Comparison of ENCODE assay signal across 8 cellular contexts in the genomic region with DNA sequence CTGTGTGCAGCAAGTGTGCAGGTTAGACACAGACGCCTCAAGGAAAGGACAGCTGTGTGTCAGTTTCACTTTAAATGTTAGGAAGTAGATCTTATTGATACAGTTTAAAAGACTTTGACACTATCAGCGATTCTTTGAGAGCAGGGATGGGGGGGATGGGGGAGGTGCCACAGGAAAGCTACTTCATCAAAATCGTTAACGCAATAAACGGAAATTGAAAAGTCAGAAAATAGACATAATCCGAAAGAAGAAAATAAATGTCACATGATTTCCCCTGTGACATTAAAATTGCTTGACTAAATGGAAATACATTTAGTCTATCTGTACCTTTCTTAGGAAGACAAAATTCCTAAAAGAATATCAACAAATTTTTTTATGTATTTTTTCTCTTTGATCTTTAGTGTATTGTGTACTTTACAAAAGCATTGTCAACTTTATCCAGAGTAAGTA. TPM values are rescaled to one million over a fixed set of nuclear protein-coding genes. Genes with fewer than 3 reads are reported as not detected.
DNase-seq lines count a peak whose midpoint lies in the region; ATAC-seq and TF ChIP-seq lines count a peak whose summit lies in the region.

No MANE protein-coding gene starts in this region.

- peaks cover 4 to 34% (median 10%) of the 10 kb centered on the region in 3 donors for H3K36me3 Mint-ChIP-seq in CD8-positive, alpha-beta memory T cell
- H3K36me3 Mint-ChIP-seq in endodermal cell (ENCODE audit: low read depth): peaks cover 25% of the 10 kb centered on the region
- H3K36me3 Mint-ChIP-seq in osteocyte (ENCODE audit: unreplicated experiment): peaks cover 12% of the 10 kb centered on the region

- CTCF ChIA-PET in CD8-positive, alpha-beta memory T cell (lab: Charles Lee): no interaction called here

- H3K4me1 Mint-ChIP-seq in CD8-positive, alpha-beta memory T cell: peaks cover 33 to 48% (median 45%) of the 10 kb centered on the region in 3 donors
- H3K4me1 Mint-ChIP-seq in endodermal cell: peaks cover 13% of the 10 kb centered on the region
- H3K4me1 Mint-ChIP-seq in osteocyte (ENCODE audit: unreplicated experiment): peaks cover 20% of the 10 kb centered on the region

- peak overlapping the region; percentile 96 for H3K27ac ChIP-seq in CD8-positive, alpha-beta memory T cell (ENCODE audit: low read depth, low read length)
- no peak overlapping the region for H3K27ac ChIP-seq in SJCRH30
- peak overlapping the region; percentile 95 for H3K27ac ChIP-seq in endodermal cell (ENCODE audit: low read depth, low read length)

- H3K4me3 ChIP-seq in CD8-positive, alpha-beta memory T cell (ENCODE audit: low read length): peak overlapping the region; percentile 100
- H3K4me3 ChIP-seq in SJCRH30: peak overlapping the region; percentile 77
- H3K4me3 ChIP-seq in endodermal cell (ENCODE audit: low read length): peak overlapping the region; percentile 81

- WGBS in endodermal cell (ENCODE audit: insufficient coverage in 1 of 2, insufficient read length in 1 of 2), 2 experiments: 12 to 27% methylated on average over 5 to 6 of the region's 6 CpGs

- no peaks in the 10 kb centered on the region for H3K9me3 Mint-ChIP-seq in CD8-positive, alpha-beta memory T cell
- peaks cover 2% of the 10 kb centered on the region for H3K9me3 Mint-ChIP-seq in endodermal cell
- H3K9me3 Mint-ChIP-seq in osteocyte (ENCODE audit: unreplicated experiment): no peaks in the 10 kb centered on the region

- H3K36me3 ChIP-seq in CD8-positive, alpha-beta memory T cell (ENCODE audit: insufficient read depth, low read length): no peaks in the 10 kb centered on the region
- no peaks in the 10 kb centered on the region for H3K36me3 ChIP-seq in SJCRH30
- peaks cover 4% of the 10 kb centered on the region for H3K36me3 ChIP-seq in endodermal cell (ENCODE audit: control insufficient read depth, insufficient read depth, low read length)

- POLR2A ChIA-PET in CD8-positive, alpha-beta memory T cell (lab: Charles Lee): interaction anchor here (0.6 to 0.7 kb wide), 2 partner anchors 153 to 816 kb away, joined by 3 to 13 read pairs; no protein-coding TSS in a partner anchor

- H3K9me3 ChIP-seq in CD8-positive, alpha-beta memory T cell (ENCODE audit: low read length): no peaks in the 10 kb centered on the region
- H3K9me3 ChIP-seq in SJCRH30 (replicated peaks): no peaks in the 10 kb centered on the region
- no peaks in the 10 kb centered on the region for H3K9me3 ChIP-seq in endodermal cell (ENCODE audit: control insufficient read depth, low read length)

- H3K27ac Mint-ChIP-seq in CD8-positive, alpha-beta memory T cell: peak overlapping the region; percentile 95 to 99 (median 98)
- peak overlapping the region; percentile 97 for H3K27ac Mint-ChIP-seq in endodermal cell
- peak overlapping the region; percentile 93 for H3K27ac Mint-ChIP-seq in osteocyte (ENCODE audit: unreplicated experiment)

- H3K9ac ChIP-seq in endodermal cell (ENCODE audit: extremely low read depth, low read length, poor library complexity, severe bottlenecking): peak overlapping the region; percentile 87

- DNase-seq in CD8-positive, alpha-beta memory T cell: no peak
- DNase-seq in SJCRH30 (no peak), endodermal cell (no peak), osteocyte (ENCODE audit: extremely low spot score, unreplicated experiment) (no peak), OCI-M2 (lab: John Stamatoyannopoulos, UW; ENCODE audit: unreplicated experiment) (no peak)

- TF ChIP-seq CTCF in endodermal cell (conservative IDR thresholded peaks at IDR 0.05) (no peak), osteocyte (IDR thresholded peaks at IDR 0.05) (no peak)

- H3K4me3 Mint-ChIP-seq in CD8-positive, alpha-beta memory T cell: peak overlapping the region; percentile 97 to 100 (median 97)
- peak overlapping the region; percentile 75 for H3K4me3 Mint-ChIP-seq in endodermal cell
- H3K4me3 Mint-ChIP-seq in osteocyte (ENCODE audit: unreplicated experiment): peak overlapping the region; percentile 96

- no peaks in the 10 kb centered on the region for H3K27me3 ChIP-seq in CD8-positive, alpha-beta memory T cell (ENCODE audit: insufficient read depth, low read length, poor library complexity, severe bottlenecking)
- H3K27me3 ChIP-seq in SJCRH30 (no peaks in the 10 kb centered on the region), endodermal cell (ENCODE audit: control insufficient read depth, insufficient read depth, low read length, poor library complexity, severe bottlenecking) (no peaks in the 10 kb centered on the region)

- peaks cover 0 to 1% of the 10 kb centered on the region in 2 donors for H3K27me3 Mint-ChIP-seq in CD8-positive, alpha-beta memory T cell
- H3K27me3 Mint-ChIP-seq in endodermal cell (ENCODE audit: insufficient read depth) (no peaks in the 10 kb centered on the region), osteocyte (ENCODE audit: unreplicated experiment) (no peaks in the 10 kb centered on the region)

- ATAC-seq in HG03460 (IDR thresholded peaks at IDR 0.05; ENCODE audit: unreplicated experiment) (no peak), HG03280 (IDR thresholded peaks at IDR 0.05; ENCODE audit: unreplicated experiment) (no peak), HG03565 (IDR thresholded peaks at IDR 0.05; ENCODE audit: unreplicated experiment) (no peak)

- H3K4me1 ChIP-seq in CD8-positive, alpha-beta memory T cell (ENCODE audit: insufficient read depth, low read length): peaks cover 23% of the 10 kb centered on the region
- H3K4me1 ChIP-seq in SJCRH30: no peaks in the 10 kb centered on the region
- H3K4me1 ChIP-seq in endodermal cell (ENCODE audit: control insufficient read depth, insufficient read depth, low read length): no peaks in the 10 kb centered on the region

RNA-seq across cellular contexts. Expression of gene ZNF33B, which starts 0.5 kb away (rescaled TPM):
- 10 to 100 TPM; 11.9 to 14.2 TPM for total RNA-seq in CD8-positive, alpha-beta memory T cell
- polyA plus RNA-seq in CD8-positive, alpha-beta memory T cell: 9.5 TPM
- total RNA-seq in SJCRH30 (2014; rRNA removed; shearing (Covaris generic)): 3.3 and 5.6 TPM in 2 replicates
- 10 to 100 TPM; 17.1 to 34.9 TPM for total RNA-seq in endodermal cell
- 14.2 TPM for polyA plus RNA-seq in endodermal cell (2013, experiment 1 of 2)
- 16.7 TPM for polyA plus RNA-seq in endodermal cell (2013, experiment 2 of 2)
- total RNA-seq in osteocyte: 22.5 and 24.8 TPM in 2 replicates
